ENCODE assay signal across 20 cellular contexts in the genomic region with DNA sequence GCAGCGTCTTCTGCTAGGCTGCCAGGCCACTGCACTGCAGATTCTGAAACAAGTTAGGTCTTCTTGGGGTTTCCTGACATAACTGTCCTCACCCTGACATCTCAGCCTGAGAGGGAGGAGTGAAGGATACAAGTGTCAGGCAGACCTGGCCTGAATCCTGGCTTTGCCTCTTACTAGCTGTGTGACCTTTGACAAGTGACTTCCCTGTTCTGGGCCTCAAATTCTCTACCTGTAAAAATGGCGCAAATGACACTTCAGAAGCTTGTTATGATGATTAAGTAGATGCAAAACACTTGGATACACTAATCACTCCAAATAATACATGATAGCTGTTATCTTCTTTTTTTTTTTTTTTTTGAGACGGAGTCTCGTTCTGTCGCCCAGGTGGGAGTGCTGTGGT.
DNase-seq lines count a peak whose midpoint lies in the region; ATAC-seq and TF ChIP-seq lines count a peak whose summit lies in the region.
"Had no signal": no experiment of that assay in that cellular context is flagged by ENCODE, and none has a peak within 500 bp of the region (broad histone marks: within the 10 kb centered on the region; RNA-seq: fewer than 3 reads in every experiment).

No MANE protein-coding gene starts in this region.

- H3K9me3 ChIP-seq in BLaER1 treated with 17β-estradiol and CSF1 and Interleukin-3, amounts not matched to agents 10 nM and 100 nM (replicated peaks in 1 of 11) = no peaks in the 10 kb centered on the region
- H3K9me3 ChIP-seq in HEK293 (ENCODE audit: control insufficient read depth, insufficient read depth, low read depth, low read length) (no peaks in the 10 kb centered on the region), SU-DHL-6 (ENCODE audit: insufficient read depth, low read length) (no peaks in the 10 kb centered on the region), neural cell (ENCODE audit: low read length) (no peaks in the 10 kb centered on the region), BE2C (no peaks in the 10 kb centered on the region)
- H3K9me3 ChIP-seq: Peyer's patch, SK-N-SH had no signal

- no peak for TF ChIP-seq EP300 in neural cell (conservative IDR thresholded peaks at IDR 0.05; ENCODE audit: poor library complexity, severe bottlenecking)

- H3F3A ChIP-seq in SU-DHL-6 (ENCODE audit: insufficient read depth) = peaks cover 38% of the 10 kb centered on the region
- no peaks in the 10 kb centered on the region for H3F3A ChIP-seq in neural cell (ENCODE audit: insufficient read depth, low read length, poor library complexity, severe bottlenecking)

- H2AFZ ChIP-seq in SU-DHL-6 (ENCODE audit: low read depth, low read length, severe bottlenecking) = no peak overlapping the region
- no peak overlapping the region for H2AFZ ChIP-seq in neural cell (ENCODE audit: low read depth, low read length)
- H2AFZ ChIP-seq: GM23248 had no signal

- H3K9me2 ChIP-seq in SU-DHL-6 (replicated peaks; ENCODE audit: insufficient read depth, low read length) (no peaks in the 10 kb centered on the region), neural cell (ENCODE audit: insufficient read depth, low read length) (no peaks in the 10 kb centered on the region)
- H3K9me2 ChIP-seq: SK-N-SH had no signal

- no peak overlapping the region for H3K4me3 ChIP-seq in BLaER1 treated with 17β-estradiol and CSF1 and Interleukin-3, amounts not matched to agents 10 nM and 100 nM
- H3K4me3 ChIP-seq in HEK293 (ENCODE audit: low read depth, low read length) (no peak overlapping the region), SU-DHL-6 (ENCODE audit: insufficient read depth, low read length, poor library complexity, severe bottlenecking) (no peak overlapping the region), neural cell (ENCODE audit: low read length) (no peak overlapping the region), BE2C (ENCODE audit: low read depth, low read length) (no peak overlapping the region)
- H3K4me3 ChIP-seq: GM23248, Peyer's patch had no signal

- H3K36me3 ChIP-seq in BLaER1 treated with 17β-estradiol and CSF1 and Interleukin-3, amounts not matched to agents 10 nM and 100 nM = no peaks in the 10 kb centered on the region
- H3K36me3 ChIP-seq in HEK293 (ENCODE audit: control insufficient read depth in 2 of 2, insufficient read depth in 1 of 2, low read length in 2 of 2) (no peaks in the 10 kb centered on the region), SU-DHL-6 (ENCODE audit: low read length) (no peaks in the 10 kb centered on the region), neural cell (ENCODE audit: insufficient read depth, low read length) (no peaks in the 10 kb centered on the region), BE2C (no peaks in the 10 kb centered on the region)
- H3K36me3 ChIP-seq: Peyer's patch had no signal

- CTCF ChIA-PET in HEK293 (lab: Yijun Ruan, JAX) = interaction anchor here (0.9 to 1.1 kb wide), 2 partner anchors 124 to 235 kb away, joined by 3 read pairs; no protein-coding TSS in a partner anchor

- no peaks in the 10 kb centered on the region for H3K27me3 ChIP-seq in BLaER1 treated with 17β-estradiol and CSF1 and Interleukin-3, amounts not matched to agents 10 nM and 100 nM
- H3K27me3 ChIP-seq in SU-DHL-6 (ENCODE audit: low read length) (no peaks in the 10 kb centered on the region), neural cell (ENCODE audit: insufficient read depth, low read depth, low read length) (no peaks in the 10 kb centered on the region), BE2C (no peaks in the 10 kb centered on the region)
- H3K27me3 ChIP-seq: Peyer's patch had no signal

- no peak overlapping the region for H3K27ac ChIP-seq in BLaER1 treated with 17β-estradiol and CSF1 and Interleukin-3, amounts not matched to agents 10 nM and 100 nM
- no peak overlapping the region for H3K27ac ChIP-seq in HEK293 (ENCODE audit: extremely low read depth, low read depth, low read length)
- peak overlapping the region; percentile 97 for H3K27ac ChIP-seq in SU-DHL-6 (ENCODE audit: low read depth, low read length)
- no peak overlapping the region for H3K27ac ChIP-seq in neural cell (ENCODE audit: low read length)
- H3K27ac ChIP-seq: GM23248, KMS-11 had no signal

- H3K79me2 ChIP-seq in SU-DHL-6 (ENCODE audit: insufficient read depth, low read length) = no peaks in the 10 kb centered on the region
- no peaks in the 10 kb centered on the region for H3K79me2 ChIP-seq in neural cell (replicated peaks; ENCODE audit: insufficient read depth, low read length)

- TF ChIP-seq RAD21 in neural cell (conservative IDR thresholded peaks at IDR 0.05) = no peak

- no peak for DNase-seq in kidney tubule cell (ENCODE audit: low spot score)
- no peak for DNase-seq in BE2C
- DNase-seq: CD4-positive, alpha-beta T cell; GM23248; H7; MM.1S; NCI-H2029; NCI-H446 treated with DMSO at 0.1 percent for 48 hours; NCI-H526; NCI-H82; NK-92 treated with Interleukin-12 subunit alpha and Interleukin-12 subunit beta, amount 100 ng/mL, for 24 hours; SK-N-SH had no signal

- no peak for TF ChIP-seq CTCF in HEK293 (tag by site-specific recombination; IDR thresholded peaks at IDR 0.05)
- no peak for TF ChIP-seq CTCF in SU-DHL-6 (IDR thresholded peaks at IDR 0.05; ENCODE audit: insufficient read depth, low read length, poor library complexity, severe bottlenecking)
- no peak for TF ChIP-seq CTCF in neural cell (IDR thresholded peaks at IDR 0.05; ENCODE audit: poor library complexity, severe bottlenecking)
- TF ChIP-seq CTCF in BE2C (IDR thresholded peaks at IDR 0.05; ENCODE audit: low read depth, low read length) = no peak

- H4K20me1 ChIP-seq in BLaER1 treated with 17β-estradiol and CSF1 and Interleukin-3, amounts not matched to agents 10 nM and 100 nM = no peaks in the 10 kb centered on the region
- H4K20me1 ChIP-seq in SU-DHL-6 (ENCODE audit: low read depth, low read length) (no peaks in the 10 kb centered on the region), neural cell (ENCODE audit: insufficient read depth) (no peaks in the 10 kb centered on the region)

- ATAC-seq in HG03439 (IDR thresholded peaks at IDR 0.05; ENCODE audit: unreplicated experiment) (no peak), HG02852 (IDR thresholded peaks at IDR 0.05; ENCODE audit: unreplicated experiment) (no peak)

- peak overlapping the region in 10 of 11 experiments; percentile 11 to 93 (median 82); a peak in 17 of 22 replicates for H3K4me2 ChIP-seq in BLaER1 treated with 17β-estradiol and CSF1 and Interleukin-3, amounts not matched to agents 10 nM and 100 nM
- H3K4me2 ChIP-seq in SU-DHL-6 (ENCODE audit: low read depth, low read length, poor library complexity, severe bottlenecking) (peak overlapping the region; percentile 65), neural cell (ENCODE audit: low read length) (no peak overlapping the region)
- H3K4me2 ChIP-seq: KMS-11, SK-N-SH had no signal

- H3K9ac ChIP-seq in BLaER1 treated with 17β-estradiol and CSF1 and Interleukin-3, amounts not matched to agents 10 nM and 100 nM = peak overlapping the region in 2 of 11 experiments; percentile 25 to 31; a peak in 2 of 22 replicates
- H3K9ac ChIP-seq in SU-DHL-6 (ENCODE audit: low read length) (peak overlapping the region; percentile 52), neural cell (ENCODE audit: low read length) (peak overlapping the region; percentile 39)
- H3K9ac ChIP-seq: GM23248, KMS-11, SK-N-SH had no signal

- peaks cover 37 to 67% (median 55%) of the 10 kb centered on the region in 10 experiments for H3K4me1 ChIP-seq in BLaER1 treated with 17β-estradiol and CSF1 and Interleukin-3, amounts not matched to agents 10 nM and 100 nM
- H3K4me1 ChIP-seq in HEK293 (ENCODE audit: control insufficient read depth, insufficient read depth, low read length) (peaks cover 11% of the 10 kb centered on the region), BE2C (peaks cover 22% of the 10 kb centered on the region)

- POLR2A ChIA-PET in HEK293 (lab: Yijun Ruan, JAX) = no interaction called here

TF ChIP-seq in HEK293, 187 proteins besides CTCF, POLR2A, EP300 and RAD21:
- TF ChIP-seq ZNF785 (tag by site-specific recombination; IDR thresholded peaks at IDR 0.05) (no peak), ZNF768 (tag by site-specific recombination; IDR thresholded peaks at IDR 0.05) (peak; percentile 34; the same call in 1 of the 2 replicates)

TF ChIP-seq in neural cell, 6 proteins besides CTCF, POLR2A, EP300 and RAD21:
- TF ChIP-seq SMC3 (conservative IDR thresholded peaks at IDR 0.05; ENCODE audit: poor library complexity) = no peak
- TF ChIP-seq TAF1 (IDR thresholded peaks at IDR 0.05; ENCODE audit: low read depth) = no peak
- TF ChIP-seq, protein P1, sequence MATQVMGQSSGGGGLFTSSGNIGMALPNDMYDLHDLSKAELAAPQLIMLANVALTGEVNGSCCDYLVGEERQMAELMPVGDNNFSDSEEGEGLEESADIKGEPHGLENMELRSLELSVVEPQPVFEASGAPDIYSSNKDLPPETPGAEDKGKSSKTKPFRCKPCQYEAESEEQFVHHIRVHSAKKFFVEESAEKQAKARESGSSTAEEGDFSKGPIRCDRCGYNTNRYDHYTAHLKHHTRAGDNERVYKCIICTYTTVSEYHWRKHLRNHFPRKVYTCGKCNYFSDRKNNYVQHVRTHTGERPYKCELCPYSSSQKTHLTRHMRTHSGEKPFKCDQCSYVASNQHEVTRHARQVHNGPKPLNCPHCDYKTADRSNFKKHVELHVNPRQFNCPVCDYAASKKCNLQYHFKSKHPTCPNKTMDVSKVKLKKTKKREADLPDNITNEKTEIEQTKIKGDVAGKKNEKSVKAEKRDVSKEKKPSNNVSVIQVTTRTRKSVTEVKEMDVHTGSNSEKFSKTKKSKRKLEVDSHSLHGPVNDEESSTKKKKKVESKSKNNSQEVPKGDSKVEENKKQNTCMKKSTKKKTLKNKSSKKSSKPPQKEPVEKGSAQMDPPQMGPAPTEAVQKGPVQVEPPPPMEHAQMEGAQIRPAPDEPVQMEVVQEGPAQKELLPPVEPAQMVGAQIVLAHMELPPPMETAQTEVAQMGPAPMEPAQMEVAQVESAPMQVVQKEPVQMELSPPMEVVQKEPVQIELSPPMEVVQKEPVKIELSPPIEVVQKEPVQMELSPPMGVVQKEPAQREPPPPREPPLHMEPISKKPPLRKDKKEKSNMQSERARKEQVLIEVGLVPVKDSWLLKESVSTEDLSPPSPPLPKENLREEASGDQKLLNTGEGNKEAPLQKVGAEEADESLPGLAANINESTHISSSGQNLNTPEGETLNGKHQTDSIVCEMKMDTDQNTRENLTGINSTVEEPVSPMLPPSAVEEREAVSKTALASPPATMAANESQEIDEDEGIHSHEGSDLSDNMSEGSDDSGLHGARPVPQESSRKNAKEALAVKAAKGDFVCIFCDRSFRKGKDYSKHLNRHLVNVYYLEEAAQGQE (IDR thresholded peaks at IDR 0.05; ENCODE audit: borderline replicate concordance) = no peak
- no peak for TF ChIP-seq MXI1 (conservative IDR thresholded peaks at IDR 0.05; ENCODE audit: poor library complexity, severe bottlenecking)
- no peak for TF ChIP-seq EZH2 (IDR thresholded peaks at IDR 0.05; ENCODE audit: borderline replicate concordance, insufficient read depth, low read length, poor library complexity, severe bottlenecking)
- TF ChIP-seq POLR2AphosphoS5 (IDR thresholded peaks at IDR 0.05) = no peak
